In genomic region chr12:49366652-49367380, GRCh38 we compare ENCODE assay signal across 8 cellular contexts. TPM values are rescaled to one million over a fixed set of nuclear protein-coding genes. Genes with fewer than 3 reads are reported as not detected.
DNase-seq lines count a peak whose midpoint lies in the region; ATAC-seq and TF ChIP-seq lines count a peak whose summit lies in the region.

No MANE protein-coding gene starts in this region.

- H3K4me2 ChIP-seq in smooth muscle cell: peak overlapping the region; percentile 94

- H3K9ac ChIP-seq in smooth muscle cell (ENCODE audit: low read depth): peak overlapping the region; percentile 91

- peak overlapping the region; percentile 77 to 97 (median 92) for H3K4me3 Mint-ChIP-seq in immature natural killer cell

- peak overlapping the region; percentile 70 to 98 (median 88) for H3K27ac Mint-ChIP-seq in immature natural killer cell

- no peaks in the 10 kb centered on the region for H3K36me3 Mint-ChIP-seq in immature natural killer cell

- H3K9me3 ChIP-seq in smooth muscle cell (replicated peaks; ENCODE audit: low read depth): no peaks in the 10 kb centered on the region

- H3K36me3 ChIP-seq in smooth muscle cell (ENCODE audit: low read depth): no peaks in the 10 kb centered on the region

- H2AFZ ChIP-seq in smooth muscle cell (ENCODE audit: low read depth): peak overlapping the region; percentile 99

- in situ Hi-C loops in T47D (cut with HindIII; ENCODE audit: low pct_unique_long_range_greater_than_20kb, low sequenced_read_pairs): no loop called here

- H3K4me3 ChIP-seq in smooth muscle cell: peak overlapping the region; percentile 98

- peaks cover 24% of the 10 kb centered on the region for H3K4me1 ChIP-seq in smooth muscle cell (ENCODE audit: low read depth)

- H4K20me1 ChIP-seq in smooth muscle cell (ENCODE audit: low read depth): peaks cover 32% of the 10 kb centered on the region

- peaks cover 0 to 10% (median 3%) of the 10 kb centered on the region in 3 donors for H3K27me3 Mint-ChIP-seq in immature natural killer cell (ENCODE audit: low read depth in 3 of 3)

- DNase-seq in A172 (ENCODE audit: low spot score): peak; percentile 55
- DNase-seq in NCI-H2171 (lab: John Stamatoyannopoulos, UW): peak; percentile 92
- peak; percentile 95 to 97 for DNase-seq in T47D (ENCODE audit: low read depth in 1 of 2, low spot score in 1 of 2)
- DNase-seq in immature natural killer cell: peak; percentile 81 to 85 (median 84)
- DNase-seq in smooth muscle cell (lab: John Stamatoyannopoulos, UW; ENCODE audit: unreplicated experiment): peak; percentile 94

- peaks cover 40% of the 10 kb centered on the region for H3K79me2 ChIP-seq in smooth muscle cell (ENCODE audit: low read depth)

- WGBS in smooth muscle cell (ENCODE audit: low lambda C conversion rate): under 1% methylated on average over 89 of the region's 97 CpGs

- H3F3A ChIP-seq in smooth muscle cell (ENCODE audit: low read depth): peaks cover 7% of the 10 kb centered on the region

- no peaks in the 10 kb centered on the region for H3K27me3 ChIP-seq in smooth muscle cell (ENCODE audit: low read depth)

- H3K9me3 Mint-ChIP-seq in immature natural killer cell: no peaks in the 10 kb centered on the region

- TF ChIP-seq CTCF in VCaP (conservative IDR thresholded peaks at IDR 0.05) (peak; percentile 47), smooth muscle cell (IDR thresholded peaks at IDR 0.05; ENCODE audit: borderline replicate concordance, insufficient read depth, poor library complexity, severe bottlenecking) (no peak)

- H3K4me1 Mint-ChIP-seq in immature natural killer cell: peaks cover 21 to 42% of the 10 kb centered on the region in 2 donors

- H3K27ac ChIP-seq in VCaP (peak overlapping the region; percentile 98), smooth muscle cell (ENCODE audit: low read depth) (peak overlapping the region; percentile 90)

- peak; percentile 49 for ATAC-seq in GM18520 (IDR thresholded peaks at IDR 0.05; ENCODE audit: unreplicated experiment)
- peak; percentile 64 for ATAC-seq in HG03097 (IDR thresholded peaks at IDR 0.05; ENCODE audit: low FRiP score, unreplicated experiment)

RNA-seq across cellular contexts. Expression of gene SPATS2, which starts 0.4 kb away (rescaled TPM):
- total RNA-seq in A172 (2014; rRNA removed; shearing (Covaris generic)): 23.8 and 30.6 TPM in 2 replicates
- polyA plus RNA-seq in immature natural killer cell (10 to 100 TPM in 1 of 3 donors, 1 to 10 TPM in 1, not detected in 1; 3.1 to 10.8 TPM), smooth muscle cell (33.6 and 39.0 TPM in 2 replicates)
- total RNA-seq in smooth muscle cell: 32.0 and 35.6 TPM in 2 replicates

RNA-seq across cellular contexts. Expression of gene DNAJC22, which starts 20.1 kb away (rescaled TPM):
- 12.6 and 13.1 TPM in 2 replicates for total RNA-seq in A172 (2014; rRNA removed; shearing (Covaris generic))
- polyA plus RNA-seq in immature natural killer cell: not detected
- total RNA-seq in smooth muscle cell: 0.09 and 1.1 TPM in 2 replicates
- polyA plus RNA-seq in smooth muscle cell: 1.8 and 2.4 TPM in 2 replicates

RNA-seq across cellular contexts. Expression of gene C1QL4, which starts 29.8 kb away (rescaled TPM):
- total RNA-seq in A172 (2014; rRNA removed; shearing (Covaris generic)): 2.3 and 4.4 TPM in 2 replicates
- polyA plus RNA-seq in immature natural killer cell (not detected), smooth muscle cell (0.09 TPM in 1 of 2 replicates, not detected in the other)
- not detected in 2 replicates for total RNA-seq in smooth muscle cell

RNA-seq across cellular contexts. Expression of gene TROAP, which starts 43.8 kb away (rescaled TPM):
- total RNA-seq in A172 (2014; rRNA removed; shearing (Covaris generic)): 38.2 and 45.4 TPM in 2 replicates
- polyA plus RNA-seq in immature natural killer cell (1 to 10 TPM; 1.9 to 4.1 (median 2.6) TPM), smooth muscle cell (8.5 and 10.2 TPM in 2 replicates)
- 2.6 and 3.7 TPM in 2 replicates for total RNA-seq in smooth muscle cell

Comparison
In these comparisons a context has a peak if more than half of its experiments do, and no peak if none do; other contexts are left out.
1. Peak in every context shown above with its lines: DNase-seq, ATAC-seq, H3K4me3 ChIP-seq and H3K27ac ChIP-seq.